Comparison of ENCODE assay signal across 8 cellular contexts in the genomic region with DNA sequence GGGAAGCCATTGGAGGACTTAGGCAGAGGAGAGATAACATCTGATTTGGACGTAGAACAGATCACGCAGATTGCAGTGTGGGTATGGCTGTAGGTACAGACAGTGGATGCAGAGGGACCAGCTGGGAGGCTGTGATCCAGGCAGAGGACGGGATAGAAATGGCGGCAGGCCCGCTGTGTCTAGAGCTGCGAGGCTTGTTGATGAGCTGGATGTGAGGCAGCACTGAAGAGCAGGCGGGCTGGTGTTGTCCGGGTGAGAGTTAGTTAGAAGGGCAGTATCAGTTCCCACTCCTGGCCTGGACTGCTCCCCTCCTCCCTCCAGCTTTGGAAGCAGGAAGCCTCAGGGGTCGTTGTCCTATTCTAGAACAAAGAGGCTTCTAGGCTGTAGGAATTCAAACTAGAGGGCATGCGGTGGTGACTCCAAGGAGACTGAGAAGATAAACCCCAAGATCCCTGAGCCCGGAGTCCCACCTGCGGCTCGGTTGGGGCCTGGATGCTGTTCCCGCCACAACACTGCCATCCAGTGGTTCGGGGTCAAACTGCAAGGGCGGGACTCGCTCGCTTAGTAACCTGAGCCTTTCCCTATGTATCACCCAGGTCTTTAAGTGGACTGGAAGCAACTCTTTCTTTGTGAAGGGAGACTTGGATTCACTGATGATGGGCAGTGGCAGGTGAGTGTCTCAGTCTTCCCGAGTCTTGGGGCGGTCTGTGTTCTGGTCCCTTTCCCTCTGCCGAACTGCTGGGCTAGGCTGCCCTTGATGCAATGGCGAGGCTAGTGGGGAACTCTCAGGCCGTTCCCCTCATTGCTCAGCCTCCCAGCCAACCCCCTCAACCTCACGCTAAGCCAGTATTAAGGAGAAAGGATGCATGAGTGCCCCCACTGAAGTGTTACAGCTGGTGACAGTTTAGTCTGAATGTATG. TPM values are rescaled to one million over a fixed set of nuclear protein-coding genes. Genes with fewer than 3 reads are reported as not detected.
A peak's percentile ranks its signal among the peaks of the same experiment; 100 is the strongest.
DNase-seq lines count a peak whose midpoint lies in the region; ATAC-seq and TF ChIP-seq lines count a peak whose summit lies in the region.

No MANE protein-coding gene starts in this region.

- 0 out of 2 replicates have a peak overlapping the region, but pooled peaks have one; percentile 7 for H3K9ac ChIP-seq in DND-41 (ENCODE audit: low read depth, low read length)

- TF ChIP-seq CTCF in DND-41 (IDR thresholded peaks at IDR 0.05; ENCODE audit: borderline replicate concordance, extremely low read depth, low read length, poor library complexity, severe bottlenecking): peak; percentile 100
- TF ChIP-seq CTCF in right lobe of liver (IDR thresholded peaks at IDR 0.05): peak; percentile 90 to 97 (median 96)

- no peaks in the 10 kb centered on the region for H3K9me3 ChIP-seq in DND-41 (ENCODE audit: insufficient read depth, low read length, severe bottlenecking)
- no peaks in the 10 kb centered on the region for H3K9me3 ChIP-seq in right lobe of liver

- H3K27ac ChIP-seq in DND-41 (ENCODE audit: low read length) (no peak overlapping the region), right lobe of liver (no peak overlapping the region)

- peak overlapping the region; percentile 71 for H2AFZ ChIP-seq in DND-41 (ENCODE audit: low read depth, low read length)

- no peaks in the 10 kb centered on the region for H4K20me1 ChIP-seq in DND-41 (ENCODE audit: insufficient read depth, low read length)

- 21% methylated on average over 21 of the region's 24 CpGs for WGBS in right lobe of liver (ENCODE audit: insufficient coverage, low coverage, low lambda C conversion rate, missing lambda C conversion rate)

- H3K4me3 ChIP-seq in DND-41 (ENCODE audit: low read depth in 1 of 2, low read length in 2 of 2) (no peak overlapping the region), right lobe of liver (no peak overlapping the region)

- DNase-seq in DND-41 (peak; percentile 87), NCI-H526 treated with DMSO at 0.1 percent for 48 hours (lab: John Stamatoyannopoulos, UW) (peak; percentile 74), dermis microvascular lymphatic vessel endothelial cell (ENCODE audit: low read depth in 2 of 2) (peak; percentile 30 to 70), right lobe of liver (peak; percentile 74 to 78 (median 77))
- peak; percentile 74 to 81 for DNase-seq in activated CD4-positive, alpha-beta T cell treated with anti-CD3 and anti-CD28 coated beads, Interleukin-2, amount 50 U/mL, for 4 hours
- peak; percentile 70 to 80 for DNase-seq in stimulated activated CD4-positive, alpha-beta T cell treated with anti-CD3 and anti-CD28 coated beads, Interleukin-4, amount 100 ng/mL, for 4 hours

- peaks cover 9% of the 10 kb centered on the region for H3K4me1 ChIP-seq in DND-41 (ENCODE audit: insufficient read depth, low read length)
- no peaks in the 10 kb centered on the region for H3K4me1 ChIP-seq in right lobe of liver

- H3K27me3 ChIP-seq in DND-41 (ENCODE audit: insufficient read depth, low read length, poor library complexity) (no peaks in the 10 kb centered on the region), right lobe of liver (no peaks in the 10 kb centered on the region)

- H3K36me3 ChIP-seq in DND-41 (ENCODE audit: insufficient read depth, low read length) (no peaks in the 10 kb centered on the region), right lobe of liver (peaks cover 0 to 20% (median 4%) of the 10 kb centered on the region in 4 donors)

- TF ChIP-seq POLR2A in right lobe of liver (IDR thresholded peaks at IDR 0.05): no peak

- peak; percentile 96 for ATAC-seq in DND-41 (ENCODE audit: insufficient read depth, low read depth)
- peak; percentile 45 for ATAC-seq in HG03378 (IDR thresholded peaks at IDR 0.05; ENCODE audit: unreplicated experiment)
- peak; percentile 90 to 98 (median 94) for ATAC-seq in right lobe of liver
- ATAC-seq in HG02973 (IDR thresholded peaks at IDR 0.05; ENCODE audit: unreplicated experiment): no peak

- H3K79me2 ChIP-seq in DND-41 (ENCODE audit: insufficient read depth, low read length): no peaks in the 10 kb centered on the region

- intact Hi-C loops in right lobe of liver (cut with DNase I): no loop called here

- peak overlapping the region; percentile 49 for H3K4me2 ChIP-seq in DND-41 (ENCODE audit: insufficient read depth, low read length)

RNA-seq across cellular contexts. Expression of a gene that starts 11.2 kb away (rescaled TPM):
- 0.13 TPM in 2 replicates for total RNA-seq in dermis microvascular lymphatic vessel endothelial cell
- under 1 TPM in 1 of 6 experiments, not detected in 5; 0.43 TPM for total RNA-seq in right lobe of liver
